ENCODE assay signal across 1 cellular context in genomic region chr3:196632033-196632751, GRCh38.
TF ChIP-seq lines count a peak whose summit lies in the region.

No MANE protein-coding gene starts in this region.

TF ChIP-seq in WTC11, 78 proteins besides CTCF, POLR2A, EP300 and RAD21 (continued from another document):
- TF ChIP-seq, protein P1, sequence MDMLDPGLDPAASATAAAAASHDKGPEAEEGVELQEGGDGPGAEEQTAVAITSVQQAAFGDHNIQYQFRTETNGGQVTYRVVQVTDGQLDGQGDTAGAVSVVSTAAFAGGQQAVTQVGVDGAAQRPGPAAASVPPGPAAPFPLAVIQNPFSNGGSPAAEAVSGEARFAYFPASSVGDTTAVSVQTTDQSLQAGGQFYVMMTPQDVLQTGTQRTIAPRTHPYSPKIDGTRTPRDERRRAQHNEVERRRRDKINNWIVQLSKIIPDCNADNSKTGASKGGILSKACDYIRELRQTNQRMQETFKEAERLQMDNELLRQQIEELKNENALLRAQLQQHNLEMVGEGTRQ (CRISPR knock-in tag; IDR thresholded peaks at IDR 0.05) = no peak
- TF ChIP-seq RORB (CRISPR knock-in tag; IDR thresholded peaks at IDR 0.05) (no peak), ESRRA (CRISPR knock-in tag; IDR thresholded peaks at IDR 0.05; ENCODE audit: borderline replicate concordance) (no peak), PRDM15 (CRISPR knock-in tag; IDR thresholded peaks at IDR 0.05) (no peak), TCF7 (CRISPR knock-in tag; IDR thresholded peaks at IDR 0.05; ENCODE audit: low read depth) (no peak), NFYB (CRISPR knock-in tag; conservative IDR thresholded peaks at IDR 0.05; ENCODE audit: low read depth) (0 out of 2 replicates have a peak, but pooled peaks have one; percentile 14), ERG (CRISPR knock-in tag; IDR thresholded peaks at IDR 0.05) (no peak), TEAD4 (CRISPR knock-in tag; IDR thresholded peaks at IDR 0.05) (no peak), SOX15 (CRISPR knock-in tag; IDR thresholded peaks at IDR 0.05) (no peak), HMGXB4 (CRISPR knock-in tag; IDR thresholded peaks at IDR 0.05) (0 out of 2 replicates have a peak, but pooled peaks have one; percentile 36), CDX4 (CRISPR knock-in tag; IDR thresholded peaks at IDR 0.05; ENCODE audit: borderline replicate concordance) (no peak), ZNF263 (CRISPR knock-in tag; IDR thresholded peaks at IDR 0.05; ENCODE audit: low read depth) (no peak), MYBL2 (CRISPR knock-in tag; IDR thresholded peaks at IDR 0.05) (peak; percentile 82; the same call in 1 of the 2 replicates), STAT6 (CRISPR knock-in tag; conservative IDR thresholded peaks at IDR 0.05; ENCODE audit: low read depth) (no peak), SMAD3 (CRISPR knock-in tag; IDR thresholded peaks at IDR 0.05; ENCODE audit: borderline replicate concordance) (0 out of 2 replicates have a peak, but pooled peaks have one; percentile 52)
- TF ChIP-seq, protein P2, sequence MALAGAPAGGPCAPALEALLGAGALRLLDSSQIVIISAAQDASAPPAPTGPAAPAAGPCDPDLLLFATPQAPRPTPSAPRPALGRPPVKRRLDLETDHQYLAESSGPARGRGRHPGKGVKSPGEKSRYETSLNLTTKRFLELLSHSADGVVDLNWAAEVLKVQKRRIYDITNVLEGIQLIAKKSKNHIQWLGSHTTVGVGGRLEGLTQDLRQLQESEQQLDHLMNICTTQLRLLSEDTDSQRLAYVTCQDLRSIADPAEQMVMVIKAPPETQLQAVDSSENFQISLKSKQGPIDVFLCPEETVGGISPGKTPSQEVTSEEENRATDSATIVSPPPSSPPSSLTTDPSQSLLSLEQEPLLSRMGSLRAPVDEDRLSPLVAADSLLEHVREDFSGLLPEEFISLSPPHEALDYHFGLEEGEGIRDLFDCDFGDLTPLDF (CRISPR knock-in tag; IDR thresholded peaks at IDR 0.05) = no peak
- TF ChIP-seq, protein P3, sequence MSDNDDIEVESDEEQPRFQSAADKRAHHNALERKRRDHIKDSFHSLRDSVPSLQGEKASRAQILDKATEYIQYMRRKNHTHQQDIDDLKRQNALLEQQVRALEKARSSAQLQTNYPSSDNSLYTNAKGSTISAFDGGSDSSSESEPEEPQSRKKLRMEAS (CRISPR knock-in tag; IDR thresholded peaks at IDR 0.05) = peak; percentile 81
- TF ChIP-seq, protein P4, sequence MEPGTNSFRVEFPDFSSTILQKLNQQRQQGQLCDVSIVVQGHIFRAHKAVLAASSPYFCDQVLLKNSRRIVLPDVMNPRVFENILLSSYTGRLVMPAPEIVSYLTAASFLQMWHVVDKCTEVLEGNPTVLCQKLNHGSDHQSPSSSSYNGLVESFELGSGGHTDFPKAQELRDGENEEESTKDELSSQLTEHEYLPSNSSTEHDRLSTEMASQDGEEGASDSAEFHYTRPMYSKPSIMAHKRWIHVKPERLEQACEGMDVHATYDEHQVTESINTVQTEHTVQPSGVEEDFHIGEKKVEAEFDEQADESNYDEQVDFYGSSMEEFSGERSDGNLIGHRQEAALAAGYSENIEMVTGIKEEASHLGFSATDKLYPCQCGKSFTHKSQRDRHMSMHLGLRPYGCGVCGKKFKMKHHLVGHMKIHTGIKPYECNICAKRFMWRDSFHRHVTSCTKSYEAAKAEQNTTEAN (CRISPR knock-in tag; IDR thresholded peaks at IDR 0.05) = peak; percentile 82; the same call in 1 of the 2 replicates
- TF ChIP-seq, protein P5, sequence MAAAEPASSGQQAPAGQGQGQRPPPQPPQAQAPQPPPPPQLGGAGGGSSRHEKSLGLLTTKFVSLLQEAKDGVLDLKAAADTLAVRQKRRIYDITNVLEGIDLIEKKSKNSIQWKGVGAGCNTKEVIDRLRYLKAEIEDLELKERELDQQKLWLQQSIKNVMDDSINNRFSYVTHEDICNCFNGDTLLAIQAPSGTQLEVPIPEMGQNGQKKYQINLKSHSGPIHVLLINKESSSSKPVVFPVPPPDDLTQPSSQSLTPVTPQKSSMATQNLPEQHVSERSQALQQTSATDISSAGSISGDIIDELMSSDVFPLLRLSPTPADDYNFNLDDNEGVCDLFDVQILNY (CRISPR knock-in tag; IDR thresholded peaks at IDR 0.05) = 0 out of 2 replicates have a peak, but pooled peaks have one; percentile 33
- TF ChIP-seq, protein P6, sequence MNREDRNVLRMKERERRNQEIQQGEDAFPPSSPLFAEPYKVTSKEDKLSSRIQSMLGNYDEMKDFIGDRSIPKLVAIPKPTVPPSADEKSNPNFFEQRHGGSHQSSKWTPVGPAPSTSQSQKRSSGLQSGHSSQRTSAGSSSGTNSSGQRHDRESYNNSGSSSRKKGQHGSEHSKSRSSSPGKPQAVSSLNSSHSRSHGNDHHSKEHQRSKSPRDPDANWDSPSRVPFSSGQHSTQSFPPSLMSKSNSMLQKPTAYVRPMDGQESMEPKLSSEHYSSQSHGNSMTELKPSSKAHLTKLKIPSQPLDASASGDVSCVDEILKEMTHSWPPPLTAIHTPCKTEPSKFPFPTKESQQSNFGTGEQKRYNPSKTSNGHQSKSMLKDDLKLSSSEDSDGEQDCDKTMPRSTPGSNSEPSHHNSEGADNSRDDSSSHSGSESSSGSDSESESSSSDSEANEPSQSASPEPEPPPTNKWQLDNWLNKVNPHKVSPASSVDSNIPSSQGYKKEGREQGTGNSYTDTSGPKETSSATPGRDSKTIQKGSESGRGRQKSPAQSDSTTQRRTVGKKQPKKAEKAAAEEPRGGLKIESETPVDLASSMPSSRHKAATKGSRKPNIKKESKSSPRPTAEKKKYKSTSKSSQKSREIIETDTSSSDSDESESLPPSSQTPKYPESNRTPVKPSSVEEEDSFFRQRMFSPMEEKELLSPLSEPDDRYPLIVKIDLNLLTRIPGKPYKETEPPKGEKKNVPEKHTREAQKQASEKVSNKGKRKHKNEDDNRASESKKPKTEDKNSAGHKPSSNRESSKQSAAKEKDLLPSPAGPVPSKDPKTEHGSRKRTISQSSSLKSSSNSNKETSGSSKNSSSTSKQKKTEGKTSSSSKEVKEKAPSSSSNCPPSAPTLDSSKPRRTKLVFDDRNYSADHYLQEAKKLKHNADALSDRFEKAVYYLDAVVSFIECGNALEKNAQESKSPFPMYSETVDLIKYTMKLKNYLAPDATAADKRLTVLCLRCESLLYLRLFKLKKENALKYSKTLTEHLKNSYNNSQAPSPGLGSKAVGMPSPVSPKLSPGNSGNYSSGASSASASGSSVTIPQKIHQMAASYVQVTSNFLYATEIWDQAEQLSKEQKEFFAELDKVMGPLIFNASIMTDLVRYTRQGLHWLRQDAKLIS (CRISPR knock-in tag; IDR thresholded peaks at IDR 0.05; ENCODE audit: borderline replicate concordance) = no peak
